8 cellular contexts compared by ENCODE assay signal in genomic region chr5:96808541-96808828, GRCh38. TPM values are rescaled to one million over a fixed set of nuclear protein-coding genes. Genes with fewer than 3 reads are reported as not detected.
A peak's percentile ranks its signal among the peaks of the same experiment; 100 is the strongest.
DNase-seq lines count a peak whose midpoint lies in the region; ATAC-seq and TF ChIP-seq lines count a peak whose summit lies in the region.

No MANE protein-coding gene starts in this region.

- ATAC-seq in Right ventricle myocardium superior (ENCODE audit: poor library complexity) (no peak), HG03457 (IDR thresholded peaks at IDR 0.05; ENCODE audit: unreplicated experiment) (no peak)

- intact Hi-C loops in Right ventricle myocardium superior (cut with DNase I) = no loop called here
- intact Hi-C loops in MCF 10A (cut with micrococcal nuclease) = loop anchor here (1.0 to 5.0 kb wide), 2 partner anchors 69 to 127 kb away; partner anchors contain the start of gene ERAP2

- H3K4me1 Mint-ChIP-seq in MCF 10A (ENCODE audit: insufficient read depth, unreplicated experiment) = peaks cover 16% of the 10 kb centered on the region
- peaks cover 28% of the 10 kb centered on the region for H3K4me1 Mint-ChIP-seq in mesothelial cell of epicardium

- peak overlapping the region; percentile 97 to 100 for H3K27ac ChIP-seq in right atrium auricular region

- H3K36me3 Mint-ChIP-seq in MCF 10A (ENCODE audit: insufficient read depth, unreplicated experiment) = peaks cover 7% of the 10 kb centered on the region
- peaks cover 7% of the 10 kb centered on the region for H3K36me3 Mint-ChIP-seq in mesothelial cell of epicardium

- no peaks in the 10 kb centered on the region for H3K27me3 ChIP-seq in right atrium auricular region

- H3K27me3 Mint-ChIP-seq in MCF 10A (ENCODE audit: insufficient read depth, unreplicated experiment) (no peaks in the 10 kb centered on the region), mesothelial cell of epicardium (ENCODE audit: low read depth) (no peaks in the 10 kb centered on the region)

- POLR2A ChIA-PET in MCF 10A (lab: Yijun Ruan, JAX) = interaction anchor here (0.6 to 4.0 kb wide), 26 partner anchors 9 to 189 kb away, joined by 3 to 40 read pairs (median 5); partner anchors contain the start of genes CAST, ERAP2 and LNPEP

- H3K9me3 Mint-ChIP-seq in MCF 10A (ENCODE audit: unreplicated experiment) = no peaks in the 10 kb centered on the region
- no peaks in the 10 kb centered on the region for H3K9me3 Mint-ChIP-seq in mesothelial cell of epicardium

- H3K9me3 ChIP-seq in right atrium auricular region = no peaks in the 10 kb centered on the region

- CTCF ChIA-PET in MCF 10A (lab: Yijun Ruan, JAX) = interaction anchor here (0.5 to 1.0 kb wide), 7 partner anchors 70 to 1967 kb away, joined by 3 to 4 read pairs (median 3); no protein-coding TSS in a partner anchor

- peak overlapping the region; percentile 72 to 98 for H3K4me3 ChIP-seq in right atrium auricular region

- H3K4me3 Mint-ChIP-seq in MCF 10A (ENCODE audit: unreplicated experiment) (peak overlapping the region; percentile 99), mesothelial cell of epicardium (peak overlapping the region; percentile 85)

- BruUV-seq in MCF 10A (replicated peaks; lab: Mats Ljungman, UMichigan) = TSS peak; percentile 90

- H3K27ac Mint-ChIP-seq in MCF 10A (ENCODE audit: low read depth, unreplicated experiment) = peak overlapping the region; percentile 100
- H3K27ac Mint-ChIP-seq in mesothelial cell of epicardium = peak overlapping the region; percentile 99

- no peaks in the 10 kb centered on the region for H3K36me3 ChIP-seq in right atrium auricular region

- TF ChIP-seq CTCF in right atrium auricular region (IDR thresholded peaks at IDR 0.05) = no peak
- no peak for TF ChIP-seq CTCF in MCF 10A (IDR thresholded peaks at IDR 0.05; ENCODE audit: unreplicated experiment)
- TF ChIP-seq CTCF in mesothelial cell of epicardium (IDR thresholded peaks at IDR 0.05; ENCODE audit: unreplicated experiment) = no peak

- H3K4me1 ChIP-seq in right atrium auricular region = no peaks in the 10 kb centered on the region

- DNase-seq in right atrium auricular region (ENCODE audit: low spot score) (no peak), Right ventricle myocardium superior (no peak), MCF 10A (ENCODE audit: unreplicated experiment) (no peak), mesothelial cell of epicardium (ENCODE audit: low spot score in 2 of 2, unreplicated experiment in 2 of 2) (no peak), NCI-H510A (lab: John Stamatoyannopoulos, UW) (no peak), KG1 (lab: John Stamatoyannopoulos, UW) (no peak), NCI-H2081 treated with DMSO at 0.1 percent for 48 hours (lab: John Stamatoyannopoulos, UW) (no peak)

RNA-seq across cellular contexts. Expression of gene ERAP1, which starts 0.7 kb away (rescaled TPM):
- total RNA-seq in right atrium auricular region = 10 to 100 TPM; 18.4 to 24.7 TPM
- total RNA-seq in Right ventricle myocardium superior = 36.4 TPM
- 23.2 and 26.3 TPM in 2 replicates for total RNA-seq in MCF 10A (2022)
- total RNA-seq in mesothelial cell of epicardium = 46.5 to 49.3 TPM (median 48.4 TPM) in 3 replicates
